Comparison of ENCODE assay signal across 20 cellular contexts in genomic region chr17:32920293-32920692, GRCh38. TPM values are rescaled to one million over a fixed set of nuclear protein-coding genes. Genes with fewer than 3 reads are reported as not detected.
DNase-seq lines count a peak whose midpoint lies in the region; ATAC-seq and TF ChIP-seq lines count a peak whose summit lies in the region.
"Had no signal": no experiment of that assay in that cellular context is flagged by ENCODE, and none has a peak within 500 bp of the region (broad histone marks: within the 10 kb centered on the region; RNA-seq: fewer than 3 reads in every experiment).

No MANE protein-coding gene starts in this region.

- H3K27me3 ChIP-seq in IMR-90 (ENCODE audit: control insufficient read depth, insufficient read depth, low read length) = peaks cover 5% of the 10 kb centered on the region; the same call in 1 of the 2 replicates
- H3K27me3 ChIP-seq: BE2C; BLaER1 treated with 17β-estradiol and CSF1 and Interleukin-3, amounts not matched to agents 10 nM and 100 nM had no signal

- dilution Hi-C loops in IMR-90 (cut with HindIII; ENCODE audit: low sequenced_read_pairs, unreplicated experiment) = no loop called here

- no peak overlapping the region for H3K23ac ChIP-seq in IMR-90 (ENCODE audit: low read depth, low read length)

- peaks cover 2% of the 10 kb centered on the region; the same call in 1 of the 2 replicates for H3K4me1 ChIP-seq in IMR-90 (ENCODE audit: control insufficient read depth, insufficient read depth, low read length)
- H3K4me1 ChIP-seq: BE2C; BLaER1 treated with 17β-estradiol and CSF1 and Interleukin-3, amounts not matched to agents 10 nM and 100 nM had no signal

- H2BK120ac ChIP-seq in IMR-90 (ENCODE audit: low read depth, low read length) = no peak overlapping the region

- BruUV-seq in IMR-90 (replicated peaks; lab: Mats Ljungman, UMichigan) = no TSS peak

- DNase-seq in IMR-90 (no peak), SK-N-MC (ENCODE audit: low read depth, low spot score) (no peak), ecto neural progenitor cell (ENCODE audit: low spot score) (peak; percentile 30), ureter (ENCODE audit: low spot score) (peak; percentile 9), foreskin melanocyte (no peak)
- no peak for DNase-seq in activated naive CD4-positive, alpha-beta T cell treated with Interleukin-2 at 50 U/mL for 16 hours
- DNase-seq: BE2C; Calu3; CD4-positive, alpha-beta T cell; COR-L47; DMS53; DMS79 treated with DMSO at 0.1 percent for 48 hours; GF-D8; H9 had no signal

- no peak for TF ChIP-seq CTCF in IMR-90 (conservative IDR thresholded peaks at IDR 0.05; ENCODE audit: low read depth, low read length)

- H3K56ac ChIP-seq in IMR-90 (ENCODE audit: extremely low read depth, insufficient read depth, low read length) = no peak overlapping the region

- no peaks in the 10 kb centered on the region for H3K79me1 ChIP-seq in IMR-90 (ENCODE audit: low read depth in 1 of 2, low read length in 2 of 2)

- WGBS in IMR-90 (ENCODE audit: extremely low coverage in 2 of 2, insufficient read length in 1 of 2), 2 experiments = 59% methylated on average over 3 of the region's 8 CpGs; no CpG with 5 or more reads in 1 of the 2 experiments

- H3K4ac ChIP-seq in IMR-90 (ENCODE audit: low read depth, low read length) = no peak overlapping the region

- no peak overlapping the region for H3K9ac ChIP-seq in IMR-90 (ENCODE audit: low read depth, low read length)
- H3K9ac ChIP-seq in SK-N-MC (ENCODE audit: insufficient read length) = no peak overlapping the region
- H3K9ac ChIP-seq: BLaER1 treated with 17β-estradiol and CSF1 and Interleukin-3, amounts not matched to agents 10 nM and 100 nM had no signal

- ATAC-seq in IMR-90 (ENCODE audit: low read depth) = 0 out of 2 replicates have a peak, but pooled peaks have one; percentile 11
- no peak for ATAC-seq in HG03025 (IDR thresholded peaks at IDR 0.05; ENCODE audit: low FRiP score, unreplicated experiment)
- ATAC-seq: GM23338, HCT116 had no signal

- no peak overlapping the region for H2AK9ac ChIP-seq in IMR-90 (replicated peaks; ENCODE audit: low read depth, low read length, poor library complexity)

- POLR2A ChIA-PET in IMR-90 (lab: Charles Lee; ENCODE audit: unreplicated experiment) = no interaction called here

- CTCF ChIA-PET in IMR-90 (lab: Yijun Ruan, JAX) = interaction anchor here (0.6 to 1.0 kb wide), 2 partner anchors 43 to 458 kb away, joined by 3 read pairs; no protein-coding TSS in a partner anchor

- no peak overlapping the region for H4K8ac ChIP-seq in IMR-90 (ENCODE audit: low read depth in 2 of 2, low read length in 2 of 2)

- no peak overlapping the region for H2AFZ ChIP-seq in IMR-90 (replicated peaks; ENCODE audit: low read length, poor library complexity)
- H2AFZ ChIP-seq: GM23338 had no signal

- H3K9me1 ChIP-seq in IMR-90 (ENCODE audit: insufficient read depth, low read length) = no peaks in the 10 kb centered on the region

- H3K36me3 ChIP-seq in IMR-90 (ENCODE audit: control insufficient read depth, insufficient read depth, low read length) (no peaks in the 10 kb centered on the region), SK-N-MC (ENCODE audit: insufficient read depth, low read length) (no peaks in the 10 kb centered on the region)
- H3K36me3 ChIP-seq: BE2C; BLaER1 treated with 17β-estradiol and CSF1 and Interleukin-3, amounts not matched to agents 10 nM and 100 nM had no signal

- H4K20me1 ChIP-seq in IMR-90 (ENCODE audit: insufficient read depth, low read length) = no peaks in the 10 kb centered on the region
- H4K20me1 ChIP-seq: BLaER1 treated with 17β-estradiol and CSF1 and Interleukin-3, amounts not matched to agents 10 nM and 100 nM had no signal

- no peak overlapping the region for H3K14ac ChIP-seq in IMR-90 (replicated peaks; ENCODE audit: low read depth, low read length)

- H4K5ac ChIP-seq in IMR-90 (ENCODE audit: low read depth, low read length) = no peak overlapping the region

- no peak for TF ChIP-seq RAD21 in IMR-90 (IDR thresholded peaks at IDR 0.05; ENCODE audit: low read length)

- H3K27ac ChIP-seq in IMR-90 (ENCODE audit: insufficient read depth, low read length) (no peak overlapping the region), SK-N-MC (0 out of 2 replicates have a peak overlapping the region, but pooled peaks have one; percentile 50)
- H3K27ac ChIP-seq: BLaER1 treated with 17β-estradiol and CSF1 and Interleukin-3, amounts not matched to agents 10 nM and 100 nM had no signal

- H3K18ac ChIP-seq in IMR-90 (ENCODE audit: low read depth, low read length) = no peak overlapping the region

- intact Hi-C loops in IMR-90 (cut with micrococcal nuclease) = no loop called here

- no peak overlapping the region for H2AK5ac ChIP-seq in IMR-90 (ENCODE audit: low read depth, low read length)

- H3K4me2 ChIP-seq in IMR-90 (ENCODE audit: low read depth, low read length) = no peak overlapping the region
- H3K4me2 ChIP-seq: BLaER1 treated with 17β-estradiol and CSF1 and Interleukin-3, amounts not matched to agents 10 nM and 100 nM; GM23338 had no signal

- TF ChIP-seq POLR2A in IMR-90 (IDR thresholded peaks at IDR 0.05; ENCODE audit: low read depth, low read length) = no peak

- no peak overlapping the region for H2BK15ac ChIP-seq in IMR-90 (ENCODE audit: low read depth, low read length)

- in situ Hi-C loops in IMR-90 (cut with MboI; ENCODE audit: low sequenced_read_pairs) = loop anchor here (25.0 kb wide), 1 partner anchor 133 kb away; no protein-coding TSS in a partner anchor

- no peak overlapping the region for H4K91ac ChIP-seq in IMR-90 (ENCODE audit: insufficient read depth, low read depth, low read length)

- no peak overlapping the region for H2BK20ac ChIP-seq in IMR-90 (ENCODE audit: low read depth, low read length)

- H2BK5ac ChIP-seq in IMR-90 (ENCODE audit: low read depth, low read length, poor library complexity, severe bottlenecking) = no peak overlapping the region

- H3K4me3 ChIP-seq in IMR-90 (ENCODE audit: insufficient read depth, low read depth, low read length) (no peak overlapping the region), SK-N-MC (no peak overlapping the region)
- H3K4me3 ChIP-seq: BLaER1 treated with 17β-estradiol and CSF1 and Interleukin-3, amounts not matched to agents 10 nM and 100 nM; GM23338 had no signal

- H3K9me3 ChIP-seq in IMR-90 (ENCODE audit: control insufficient read depth, insufficient read depth, low read length) (no peaks in the 10 kb centered on the region), SK-N-MC (ENCODE audit: low read depth, low read length) (no peaks in the 10 kb centered on the region)
- H3K9me3 ChIP-seq: BE2C; BLaER1 treated with 17β-estradiol and CSF1 and Interleukin-3, amounts not matched to agents 10 nM and 100 nM had no signal

TF ChIP-seq in IMR-90, 13 proteins besides CTCF, POLR2A, EP300 and RAD21:
- TF ChIP-seq RFX5 (IDR thresholded peaks at IDR 0.05; ENCODE audit: low read depth, low read length) (no peak), MAFK (IDR thresholded peaks at IDR 0.05; ENCODE audit: low read depth, low read length) (no peak), ELK1 (IDR thresholded peaks at IDR 0.05; ENCODE audit: borderline replicate concordance, low read depth, low read length) (no peak), BHLHE40 (IDR thresholded peaks at IDR 0.05; ENCODE audit: low read depth, low read length) (no peak), FOS (IDR thresholded peaks at IDR 0.05; ENCODE audit: low read depth, low read length) (no peak), CEBPB (IDR thresholded peaks at IDR 0.05; ENCODE audit: low read depth, low read length) (no peak), MXI1 (IDR thresholded peaks at IDR 0.05; ENCODE audit: borderline replicate concordance, low read depth, low read length) (no peak)

RNA-seq across cellular contexts. Expression of gene TMEM98, which starts 7.7 kb away (rescaled TPM):
- total RNA-seq in IMR-90 (2012; rRNA removed) (129 and 173 TPM in 2 replicates), ureter (41.9 TPM)
- polyA plus RNA-seq in IMR-90 (2012; rRNA removed) = 195 TPM in 2 replicates
- polyA plus RNA-seq in IMR-90 (2012; cell fraction: cytosol; rRNA removed) = 288 and 315 TPM in 2 replicates
- 125 and 152 TPM in 2 replicates for polyA plus RNA-seq in IMR-90 (2012; cell fraction: nucleus; rRNA removed; ENCODE audit: low replicate concordance)
- total RNA-seq: A172; CD4-positive, alpha-beta T cell had no signal
- polyA plus RNA-seq: CD14-positive monocyte had no signal

RNA-seq across cellular contexts. Expression of gene MYO1D, which starts 43.4 kb away (rescaled TPM):
- 0.56 and 0.90 TPM in 2 replicates for total RNA-seq in IMR-90 (2012; rRNA removed)
- polyA plus RNA-seq in IMR-90 (2012; rRNA removed) = 0.63 and 0.67 TPM in 2 replicates
- polyA plus RNA-seq in IMR-90 (2012; cell fraction: cytosol; rRNA removed) = 0.41 and 0.43 TPM in 2 replicates
- 0.13 and 0.42 TPM in 2 replicates for polyA plus RNA-seq in IMR-90 (2012; cell fraction: nucleus; rRNA removed; ENCODE audit: low replicate concordance)
- total RNA-seq in ureter = 75.8 TPM

Comparison
In these comparisons a context has a peak if more than half of its experiments do, and no peak if none do; other contexts are left out.
1. DNase-seq: peak in ecto neural progenitor cell (single experiment) and ureter (single experiment); none in IMR-90 (single experiment), SK-N-MC (single experiment), foreskin melanocyte (single experiment) and activated naive CD4-positive, alpha-beta T cell treated with Interleukin-2 at 50 U/mL for 16 hours (single experiment).
2. RNA of gene MYO1D, which starts 43.4 kb away (total RNA-seq): 75.8 TPM in ureter (single experiment); 0.56 to 0.90 TPM in IMR-90; every median in the first group is over 10 times any median in the second.